Comparison of ENCODE assay signal across 18 cellular contexts in genomic region chr1:38326135-38326534, GRCh38.
DNase-seq lines count a peak whose midpoint lies in the region; ATAC-seq, FAIRE-seq and TF ChIP-seq lines count a peak whose summit lies in the region.
"Had no signal": no experiment of that assay in that cellular context is flagged by ENCODE, and none has a peak within 500 bp of the region (broad histone marks: within the 10 kb centered on the region; RNA-seq: fewer than 3 reads in every experiment).

No MANE protein-coding gene starts in this region.

- no peaks in the 10 kb centered on the region for H3K36me3 ChIP-seq in H1 (ENCODE audit: control insufficient read depth in 2 of 4, insufficient read depth in 4 of 4, low read length in 3 of 4)
- H3K36me3 ChIP-seq in CD8-positive, alpha-beta memory T cell (ENCODE audit: insufficient read depth, low read length), result no peaks in the 10 kb centered on the region

- H3K27ac ChIP-seq in H1 (ENCODE audit: low read depth, low read length), result no peak overlapping the region
- no peak overlapping the region for H3K27ac ChIP-seq in CD8-positive, alpha-beta memory T cell (ENCODE audit: low read depth, low read length)

- no peak for TF ChIP-seq EP300 in H1 (IDR thresholded peaks at IDR 0.05; ENCODE audit: borderline replicate concordance in 1 of 2, low read depth in 2 of 2, low read length in 2 of 2)

- H3K4me3 ChIP-seq in H1 (ENCODE audit: extremely low read depth in 1 of 4, insufficient read depth in 2 of 4, low read depth in 3 of 4, low read length in 4 of 4), result no peak overlapping the region
- H3K4me3 ChIP-seq in CD8-positive, alpha-beta memory T cell (ENCODE audit: low read length), result no peak overlapping the region
- H3K4me3 ChIP-seq: GM23338 had no signal

- POLR2A ChIA-PET in H1 (lab: Charles Lee; ENCODE audit: partially characterized antibody), result no interaction called here
- POLR2A ChIA-PET in CD8-positive, alpha-beta memory T cell (lab: Charles Lee), result no interaction called here

- peak; percentile 39 to 52; a peak in 3 of 4 replicates for TF ChIP-seq RAD21 in H1 (IDR thresholded peaks at IDR 0.05 in 1 of 2, conservative IDR thresholded peaks at IDR 0.05 in 1 of 2; ENCODE audit: low read depth in 2 of 2, low read length in 2 of 2)

- DNase-seq in NCI-H82 (lab: John Stamatoyannopoulos, UW) (peak; percentile 19), NCI-H82 treated with DMSO at 0.1 percent for 48 hours (lab: John Stamatoyannopoulos, UW; ENCODE audit: unreplicated experiment) (no peak), ELR (ENCODE audit: low read depth) (peak; percentile 3), H1 (ENCODE audit: low read depth in 1 of 2, low spot score in 2 of 2) (no peak), MV-4-11 (lab: John Stamatoyannopoulos, UW) (no peak)
- DNase-seq in CD8-positive, alpha-beta memory T cell, result no peak
- DNase-seq: 8988T; ACHN; C1 segment of cervical spinal cord; CD4-positive, alpha-beta T cell; DMS53; H9; Karpas-422 had no signal

- H3K14ac ChIP-seq in H1 (ENCODE audit: insufficient read length), result no peak overlapping the region

- no peak overlapping the region for H3K4ac ChIP-seq in H1 (replicated peaks; ENCODE audit: insufficient read length, low read depth, low read length)

- no peak overlapping the region for H4K5ac ChIP-seq in H1 (ENCODE audit: insufficient read length, low read depth, low read length)

- H3K9me3 Mint-ChIP-seq in CD8-positive, alpha-beta memory T cell, result peaks cover 0 to 4% (median 0%) of the 10 kb centered on the region in 5 donors
- H3K9me3 Mint-ChIP-seq: CD4-positive, alpha-beta T cell; GM23338 had no signal

- no peak overlapping the region for H3K4me3 Mint-ChIP-seq in CD8-positive, alpha-beta memory T cell
- H3K4me3 Mint-ChIP-seq: B cell; CD4-positive, alpha-beta T cell; GM23338; H9 had no signal

- no peak overlapping the region for H2BK120ac ChIP-seq in H1 (replicated peaks; ENCODE audit: low read depth, low read length)

- no peak overlapping the region for H3K4me2 ChIP-seq in H1 (ENCODE audit: insufficient read depth in 1 of 2, low read depth in 2 of 2, low read length in 2 of 2)
- H3K4me2 ChIP-seq: GM23338 had no signal

- H3K18ac ChIP-seq in H1 (ENCODE audit: extremely low read depth, low read length), result no peak overlapping the region

- no peak overlapping the region for H4K91ac ChIP-seq in H1 (replicated peaks; ENCODE audit: insufficient read length, low read length)

- no peak overlapping the region for H3K56ac ChIP-seq in H1 (replicated peaks; ENCODE audit: insufficient read length, low read depth, low read length)

- peaks cover 29 to 48% of the 10 kb centered on the region in 2 donors for H3K27me3 Mint-ChIP-seq in CD8-positive, alpha-beta memory T cell

- no peaks in the 10 kb centered on the region for H3K23me2 ChIP-seq in H1 (ENCODE audit: low read depth, low read length)

- no peaks in the 10 kb centered on the region for H4K20me1 ChIP-seq in H1 (replicated peaks in 1 of 2; ENCODE audit: control insufficient read depth in 1 of 2, insufficient read depth in 2 of 2, low read length in 2 of 2)

- FAIRE-seq in H1 (lab: Jason Lieb, UNC), result no peak
- FAIRE-seq: GM18507, HTR-8/SVneo had no signal

- TF ChIP-seq POLR2A in H1 (IDR thresholded peaks at IDR 0.05; ENCODE audit: control extremely low read depth in 1 of 2, low read depth in 2 of 2, low read length in 2 of 2), result no peak

- H3K23ac ChIP-seq in H1 (ENCODE audit: insufficient read length), result no peak overlapping the region

- H3K79me1 ChIP-seq in H1 (ENCODE audit: low read depth, low read length), result no peaks in the 10 kb centered on the region

- H4K8ac ChIP-seq in H1 (ENCODE audit: extremely low read depth, insufficient read depth, low read length), result no peak overlapping the region

- ATAC-seq in GM21381 (IDR thresholded peaks at IDR 0.05; ENCODE audit: unreplicated experiment), result no peak
- ATAC-seq: GM23338 had no signal

- H3K4me1 Mint-ChIP-seq in CD8-positive, alpha-beta memory T cell, result no peaks in the 10 kb centered on the region
- H3K4me1 Mint-ChIP-seq: B cell had no signal

- H3K27me3 ChIP-seq in H1 (replicated peaks in 1 of 4; ENCODE audit: control insufficient read depth in 3 of 4, extremely low read depth in 1 of 4, insufficient read depth in 3 of 4, low read length in 3 of 4), result no peaks in the 10 kb centered on the region
- H3K27me3 ChIP-seq in CD8-positive, alpha-beta memory T cell (ENCODE audit: insufficient read depth, low read length, poor library complexity, severe bottlenecking), result no peaks in the 10 kb centered on the region

- H2BK15ac ChIP-seq in H1 (ENCODE audit: low read length), result no peak overlapping the region

- no peak overlapping the region for H2BK5ac ChIP-seq in H1 (ENCODE audit: low read depth, low read length)

- H2BK12ac ChIP-seq in H1 (ENCODE audit: low read depth, low read length), result no peak overlapping the region

- no peak overlapping the region for H2AFZ ChIP-seq in H1 (ENCODE audit: low read length)
- H2AFZ ChIP-seq: GM23338 had no signal

- no peaks in the 10 kb centered on the region for H3K4me1 ChIP-seq in H1 (replicated peaks in 1 of 4; ENCODE audit: control insufficient read depth in 3 of 4, insufficient read depth in 4 of 4, low read length in 3 of 4)
- H3K4me1 ChIP-seq in CD8-positive, alpha-beta memory T cell (ENCODE audit: insufficient read depth, low read length), result no peaks in the 10 kb centered on the region

- no peak overlapping the region for H2AK5ac ChIP-seq in H1 (ENCODE audit: low read depth, low read length)

- no peak; a peak in 1 of 4 replicates for TF ChIP-seq CTCF in H1 (IDR thresholded peaks at IDR 0.05; ENCODE audit: control extremely low read depth in 1 of 3, insufficient read depth in 1 of 3, low read depth in 1 of 3, low read length in 3 of 3)

- H3K27ac Mint-ChIP-seq in CD8-positive, alpha-beta memory T cell, result no peak overlapping the region
- H3K27ac Mint-ChIP-seq: B cell; CD4-positive, alpha-beta T cell; GM23338; H9 had no signal

- CTCF ChIA-PET in H1 (lab: Charles Lee; ENCODE audit: partially characterized antibody), result interaction anchor here (0.5 to 1.8 kb wide), 9 partner anchors 12 to 300 kb away, joined by 3 to 5 read pairs (median 3); no protein-coding TSS in a partner anchor
- CTCF ChIA-PET in CD8-positive, alpha-beta memory T cell (lab: Charles Lee), result interaction anchor here (1.3 kb wide), 1 partner anchor 12 kb away, joined by 3 read pairs; no protein-coding TSS in a partner anchor

- no peaks in the 10 kb centered on the region for H3K9me3 ChIP-seq in H1 (ENCODE audit: insufficient read depth in 2 of 2, low read depth in 1 of 2, low read length in 1 of 2)
- no peaks in the 10 kb centered on the region for H3K9me3 ChIP-seq in CD8-positive, alpha-beta memory T cell (ENCODE audit: low read length)

- H2BK20ac ChIP-seq in H1 (ENCODE audit: low read length), result no peak overlapping the region

- WGBS in H1 (ENCODE audit: extremely low coverage in 1 of 2, insufficient coverage in 1 of 2, insufficient read length in 1 of 2, insufficient replicate concordance in 2 of 2, low coverage in 1 of 2, low lambda C conversion rate in 2 of 2, missing lambda C conversion rate in 1 of 2), 2 experiments, result 23% methylated on average over 3 of the region's 3 CpGs; no CpG with 5 or more reads in 1 of the 2 experiments

- H3K9ac ChIP-seq in H1 (replicated peaks in 1 of 4; ENCODE audit: extremely low read depth in 1 of 4, low read depth in 3 of 4, low read length in 3 of 4), result no peak overlapping the region

- no peaks in the 10 kb centered on the region for H3K36me3 Mint-ChIP-seq in CD8-positive, alpha-beta memory T cell

- H3K79me2 ChIP-seq in H1 (ENCODE audit: control insufficient read depth in 1 of 2, insufficient read depth in 2 of 2, low read length in 2 of 2), result no peaks in the 10 kb centered on the region

TF ChIP-seq in H1, 55 proteins besides CTCF, POLR2A, EP300 and RAD21:
- TF ChIP-seq CBX5 (IDR thresholded peaks at IDR 0.05; ENCODE audit: low read depth, low read length) (no peak), CBX8 (IDR thresholded peaks at IDR 0.05; ENCODE audit: borderline replicate concordance, low read depth, low read length) (no peak)

Comparison
In these comparisons a context has a peak if more than half of its experiments do, and no peak if none do; other contexts are left out.
1. DNase-seq: peak in NCI-H82 (single experiment) and ELR (single experiment); none in NCI-H82 treated with DMSO at 0.1 percent for 48 hours (single experiment), H1 (0 of 2), MV-4-11 (single experiment) and CD8-positive, alpha-beta memory T cell (0 of 5).